Comparison of ENCODE assay signal across 10 cellular contexts in genomic region chr11:103806130-103806900, GRCh38.
DNase-seq lines count a peak whose midpoint lies in the region; ATAC-seq and TF ChIP-seq lines count a peak whose summit lies in the region.
"Had no signal": no experiment of that assay in that cellular context is flagged by ENCODE, and none has a peak within 500 bp of the region (broad histone marks: within the 10 kb centered on the region; RNA-seq: fewer than 3 reads in every experiment).

No MANE protein-coding gene starts in this region.

- H3K4me3 ChIP-seq in subcutaneous abdominal adipose tissue (ENCODE audit: low read depth in 1 of 5, low read length in 5 of 5) (no peak overlapping the region), H7 (ENCODE audit: insufficient read depth, low read depth, low read length) (no peak overlapping the region)
- H3K4me3 ChIP-seq: tibial artery had no signal

- H3K36me3 ChIP-seq in subcutaneous abdominal adipose tissue (ENCODE audit: control insufficient read depth in 5 of 5, insufficient read depth in 5 of 5, low read length in 5 of 5) (no peaks in the 10 kb centered on the region), H7 (replicated peaks; ENCODE audit: control insufficient read depth, insufficient read depth, low read length) (no peaks in the 10 kb centered on the region)
- H3K36me3 ChIP-seq: tibial artery had no signal

- H3K27me3 ChIP-seq in subcutaneous abdominal adipose tissue (ENCODE audit: control insufficient read depth in 5 of 5, insufficient read depth in 4 of 5, low read length in 5 of 5) (no peaks in the 10 kb centered on the region), H7 (ENCODE audit: control insufficient read depth, insufficient read depth, low read length) (no peaks in the 10 kb centered on the region)
- H3K27me3 ChIP-seq: tibial artery had no signal

- H3K9me3 ChIP-seq in subcutaneous abdominal adipose tissue (ENCODE audit: control insufficient read depth in 5 of 5, low read length in 5 of 5) = no peaks in the 10 kb centered on the region
- H3K9me3 ChIP-seq: tibial artery had no signal

- no peak overlapping the region for H3K9ac ChIP-seq in subcutaneous abdominal adipose tissue (ENCODE audit: low read length in 5 of 5)

- ATAC-seq in GM19467 (IDR thresholded peaks at IDR 0.05; ENCODE audit: unreplicated experiment) (peak; percentile 60), SK-N-SH treated with all-trans-retinoic acid at 6 μM for 48 hours (peak; percentile 76), HG03571 (IDR thresholded peaks at IDR 0.05; ENCODE audit: unreplicated experiment) (no peak), GM21576 (IDR thresholded peaks at IDR 0.05; ENCODE audit: unreplicated experiment) (no peak)

- H3K4me1 ChIP-seq in subcutaneous abdominal adipose tissue (ENCODE audit: control insufficient read depth in 5 of 5, insufficient read depth in 5 of 5, low read length in 5 of 5) = peaks cover 0 to 17% (median 6%) of the 10 kb centered on the region in 5 donors

- peak overlapping the region; percentile 56 for H3K27ac ChIP-seq in subcutaneous abdominal adipose tissue (ENCODE audit: low read depth, low read length)

- DNase-seq in globus pallidus (ENCODE audit: low spot score) (peak; percentile 18), H7 (no peak)
- DNase-seq: cortex of kidney, NCI-H2171 treated with DMSO at 0.1 percent for 48 hours had no signal

TF ChIP-seq in SK-N-SH treated with all-trans-retinoic acid at 6 μM for 48 hours, 23 proteins besides CTCF, POLR2A, EP300 and RAD21:
- TF ChIP-seq ZNF8 (CRISPR knock-in tag; IDR thresholded peaks at IDR 0.05) (no peak), ESRRG (CRISPR knock-in tag; IDR thresholded peaks at IDR 0.05) (no peak), ZNF565 (CRISPR knock-in tag; conservative IDR thresholded peaks at IDR 0.05; ENCODE audit: low read depth) (no peak), TCF4 (CRISPR knock-in tag; IDR thresholded peaks at IDR 0.05; ENCODE audit: borderline replicate concordance) (no peak), TSHZ2 (CRISPR knock-in tag; IDR thresholded peaks at IDR 0.05) (no peak), RARB (CRISPR knock-in tag; IDR thresholded peaks at IDR 0.05) (no peak), SNAI2 (CRISPR knock-in tag; IDR thresholded peaks at IDR 0.05) (no peak), PPARA (CRISPR knock-in tag; IDR thresholded peaks at IDR 0.05; ENCODE audit: borderline replicate concordance) (no peak), CSRNP3 (CRISPR knock-in tag; IDR thresholded peaks at IDR 0.05) (no peak), ISL1 (CRISPR knock-in tag; IDR thresholded peaks at IDR 0.05) (no peak), ZNF70 (CRISPR knock-in tag; IDR thresholded peaks at IDR 0.05) (no peak), CSDC2 (CRISPR knock-in tag; IDR thresholded peaks at IDR 0.05) (no peak), PATZ1 (CRISPR knock-in tag; IDR thresholded peaks at IDR 0.05; ENCODE audit: borderline replicate concordance) (no peak), ZFP3 (CRISPR knock-in tag; IDR thresholded peaks at IDR 0.05) (no peak), TOX (CRISPR knock-in tag; IDR thresholded peaks at IDR 0.05; ENCODE audit: borderline replicate concordance) (no peak)
- TF ChIP-seq, protein P1, sequence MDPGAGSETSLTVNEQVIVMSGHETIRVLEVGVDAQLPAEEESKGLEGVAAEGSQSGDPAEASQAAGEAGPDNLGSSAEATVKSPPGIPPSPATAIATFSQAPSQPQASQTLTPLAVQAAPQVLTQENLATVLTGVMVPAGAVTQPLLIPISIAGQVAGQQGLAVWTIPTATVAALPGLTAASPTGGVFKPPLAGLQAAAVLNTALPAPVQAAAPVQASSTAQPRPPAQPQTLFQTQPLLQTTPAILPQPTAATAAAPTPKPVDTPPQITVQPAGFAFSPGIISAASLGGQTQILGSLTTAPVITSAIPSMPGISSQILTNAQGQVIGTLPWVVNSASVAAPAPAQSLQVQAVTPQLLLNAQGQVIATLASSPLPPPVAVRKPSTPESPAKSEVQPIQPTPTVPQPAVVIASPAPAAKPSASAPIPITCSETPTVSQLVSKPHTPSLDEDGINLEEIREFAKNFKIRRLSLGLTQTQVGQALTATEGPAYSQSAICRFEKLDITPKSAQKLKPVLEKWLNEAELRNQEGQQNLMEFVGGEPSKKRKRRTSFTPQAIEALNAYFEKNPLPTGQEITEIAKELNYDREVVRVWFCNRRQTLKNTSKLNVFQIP (CRISPR knock-in tag; IDR thresholded peaks at IDR 0.05; ENCODE audit: borderline replicate concordance, low read depth) = no peak
- TF ChIP-seq, protein P2, sequence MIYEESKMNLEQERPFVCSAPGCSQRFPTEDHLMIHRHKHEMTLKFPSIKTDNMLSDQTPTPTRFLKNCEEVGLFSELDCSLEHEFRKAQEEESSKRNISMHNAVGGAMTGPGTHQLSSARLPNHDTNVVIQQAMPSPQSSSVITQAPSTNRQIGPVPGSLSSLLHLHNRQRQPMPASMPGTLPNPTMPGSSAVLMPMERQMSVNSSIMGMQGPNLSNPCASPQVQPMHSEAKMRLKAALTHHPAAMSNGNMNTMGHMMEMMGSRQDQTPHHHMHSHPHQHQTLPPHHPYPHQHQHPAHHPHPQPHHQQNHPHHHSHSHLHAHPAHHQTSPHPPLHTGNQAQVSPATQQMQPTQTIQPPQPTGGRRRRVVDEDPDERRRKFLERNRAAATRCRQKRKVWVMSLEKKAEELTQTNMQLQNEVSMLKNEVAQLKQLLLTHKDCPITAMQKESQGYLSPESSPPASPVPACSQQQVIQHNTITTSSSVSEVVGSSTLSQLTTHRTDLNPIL (CRISPR knock-in tag; IDR thresholded peaks at IDR 0.05; ENCODE audit: low read depth) = no peak
TF ChIP-seq in SK-N-SH treated with all-trans-retinoic acid at 6 μM for 48 hours: peak in this region for 0.

Comparison
In these comparisons a context has a peak if more than half of its experiments do, and no peak if none do; other contexts are left out.
1. ATAC-seq: peak in GM19467 (single experiment) and SK-N-SH treated with all-trans-retinoic acid at 6 μM for 48 hours (single experiment); none in HG03571 (single experiment) and GM21576 (single experiment).